12 cellular contexts compared by ENCODE assay signal in genomic region chr9:98502976-98503325, GRCh38.
DNase-seq lines count a peak whose midpoint lies in the region; ATAC-seq and TF ChIP-seq lines count a peak whose summit lies in the region.
"Had no signal": no experiment of that assay in that cellular context is flagged by ENCODE, and none has a peak within 500 bp of the region (broad histone marks: within the 10 kb centered on the region; RNA-seq: fewer than 3 reads in every experiment).

No MANE protein-coding gene starts in this region.

- H3K36me3 ChIP-seq in breast epithelium (no peaks in the 10 kb centered on the region), endodermal cell (ENCODE audit: control insufficient read depth, insufficient read depth, low read length) (no peaks in the 10 kb centered on the region)

- ATAC-seq in GM21825 (IDR thresholded peaks at IDR 0.05; ENCODE audit: unreplicated experiment) (no peak), GM18909 (IDR thresholded peaks at IDR 0.05; ENCODE audit: poor library complexity, unreplicated experiment) (no peak)

- H3K27ac ChIP-seq in breast epithelium: no peak overlapping the region
- no peak overlapping the region for H3K27ac ChIP-seq in endodermal cell (ENCODE audit: low read depth, low read length)

- no peak overlapping the region for H3K9ac ChIP-seq in endodermal cell (ENCODE audit: extremely low read depth, low read length, poor library complexity, severe bottlenecking)

- TF ChIP-seq POLR2A in breast epithelium (IDR thresholded peaks at IDR 0.05): no peak

- H3K9me3 Mint-ChIP-seq in MCF 10A (ENCODE audit: unreplicated experiment): no peaks in the 10 kb centered on the region
- H3K9me3 Mint-ChIP-seq in endodermal cell: peaks cover 14% of the 10 kb centered on the region
- H3K9me3 Mint-ChIP-seq: activated CD4-positive, alpha-beta memory T cell treated with anti-CD3 and anti-CD28 coated beads for 36 hours; activated naive CD4-positive, alpha-beta T cell treated with anti-CD3 and anti-CD28 coated beads, Interleukin-2, amount 10 ng/mL, durations not matched to agents 7 days and 5 days; T-helper 1 cell treated with Interleukin-12 subunit alpha and Interleukin-12 subunit beta and Interleukin-4 antibody, amounts not matched to agents 30 μg/mL and 1 μg/mL, for 36 hours had no signal

- H3K4me1 ChIP-seq in breast epithelium (no peaks in the 10 kb centered on the region), endodermal cell (ENCODE audit: control insufficient read depth, insufficient read depth, low read length) (no peaks in the 10 kb centered on the region)

- peaks cover 17% of the 10 kb centered on the region for H3K4me1 Mint-ChIP-seq in MCF 10A (ENCODE audit: insufficient read depth, unreplicated experiment)
- H3K4me1 Mint-ChIP-seq in endodermal cell: peaks cover 33% of the 10 kb centered on the region
- H3K4me1 Mint-ChIP-seq: activated naive CD4-positive, alpha-beta T cell treated with anti-CD3 and anti-CD28 coated beads, Interleukin-2, amount 10 ng/mL, durations not matched to agents 7 days and 5 days had no signal

- H3K36me3 Mint-ChIP-seq in MCF 10A (ENCODE audit: insufficient read depth, unreplicated experiment) (no peaks in the 10 kb centered on the region), endodermal cell (ENCODE audit: low read depth) (no peaks in the 10 kb centered on the region)
- H3K36me3 Mint-ChIP-seq: activated CD4-positive, alpha-beta memory T cell treated with anti-CD3 and anti-CD28 coated beads for 36 hours; activated naive CD4-positive, alpha-beta T cell treated with anti-CD3 and anti-CD28 coated beads, Interleukin-2, amount 10 ng/mL, durations not matched to agents 7 days and 5 days had no signal

- H3K27me3 ChIP-seq in breast epithelium: no peaks in the 10 kb centered on the region
- no peaks in the 10 kb centered on the region for H3K27me3 ChIP-seq in endodermal cell (ENCODE audit: control insufficient read depth, insufficient read depth, low read length, poor library complexity, severe bottlenecking)

- POLR2A ChIA-PET in MCF 10A (lab: Yijun Ruan, JAX): interaction anchor here (0.6 to 1.5 kb wide), 2 partner anchors 13 to 44 kb away, joined by 3 to 4 read pairs; no protein-coding TSS in a partner anchor

- H3K27ac Mint-ChIP-seq in MCF 10A (ENCODE audit: low read depth, unreplicated experiment) (peak overlapping the region; percentile 66), endodermal cell (peak overlapping the region; percentile 59)
- H3K27ac Mint-ChIP-seq: activated CD4-positive, alpha-beta memory T cell treated with anti-CD3 and anti-CD28 coated beads for 36 hours; activated naive CD4-positive, alpha-beta T cell treated with anti-CD3 and anti-CD28 coated beads, Interleukin-2, amount 10 ng/mL, durations not matched to agents 7 days and 5 days; T-helper 1 cell treated with Interleukin-12 subunit alpha and Interleukin-12 subunit beta and Interleukin-4 antibody, amounts not matched to agents 30 μg/mL and 1 μg/mL, for 36 hours had no signal

- no peak overlapping the region for H3K4me3 Mint-ChIP-seq in MCF 10A (ENCODE audit: unreplicated experiment)
- H3K4me3 Mint-ChIP-seq in endodermal cell: no peak overlapping the region
- H3K4me3 Mint-ChIP-seq: activated CD4-positive, alpha-beta memory T cell treated with anti-CD3 and anti-CD28 coated beads for 36 hours; activated naive CD4-positive, alpha-beta T cell treated with anti-CD3 and anti-CD28 coated beads, Interleukin-2, amount 10 ng/mL, durations not matched to agents 7 days and 5 days; T-helper 1 cell treated with Interleukin-12 subunit alpha and Interleukin-12 subunit beta and Interleukin-4 antibody, amounts not matched to agents 30 μg/mL and 1 μg/mL, for 36 hours had no signal

- H3K9me3 ChIP-seq in breast epithelium (no peaks in the 10 kb centered on the region), endodermal cell (ENCODE audit: control insufficient read depth, low read length) (peaks cover 13% of the 10 kb centered on the region)

- BruUV-seq in MCF 10A (replicated peaks; lab: Mats Ljungman, UMichigan): no TSS peak

- intact Hi-C loops in MCF 10A (cut with micrococcal nuclease) (no loop called here), breast epithelium (cut with DNase I; ENCODE audit: low total_unique reads) (no loop called here)

- CTCF ChIA-PET in MCF 10A (lab: Yijun Ruan, JAX): interaction anchor here (0.6 to 0.7 kb wide), 3 partner anchors 84 to 1666 kb away, joined by 3 read pairs; no protein-coding TSS in a partner anchor

- DNase-seq in MCF 10A (ENCODE audit: unreplicated experiment): peak; percentile 23
- no peak for DNase-seq in breast epithelium (ENCODE audit: low spot score in 2 of 2)
- peak; percentile 82 for DNase-seq in endodermal cell
- peak; percentile 90 for DNase-seq in islet precursor cell
- DNase-seq in stimulated activated CD4-positive, alpha-beta T cell treated with anti-CD3 and anti-CD28 coated beads, Interleukin-4, amount 100 ng/mL, for 4 hours: no peak
- DNase-seq in LoVo (ENCODE audit: low spot score): no peak
- DNase-seq: activated CD4-positive, alpha-beta memory T cell treated with anti-CD3 and anti-CD28 coated beads for 36 hours; activated naive CD4-positive, alpha-beta T cell treated with anti-CD3 and anti-CD28 coated beads, Interleukin-2, amount 10 ng/mL, durations not matched to agents 7 days and 5 days; NCI-H524 had no signal

- H3K4me3 ChIP-seq in breast epithelium (no peak overlapping the region), endodermal cell (ENCODE audit: low read length) (no peak overlapping the region)

- H3K27me3 Mint-ChIP-seq in MCF 10A (ENCODE audit: insufficient read depth, unreplicated experiment) (peaks cover 13% of the 10 kb centered on the region), endodermal cell (ENCODE audit: insufficient read depth) (peaks cover under 1% of the 10 kb centered on the region)

- TF ChIP-seq CTCF in MCF 10A (IDR thresholded peaks at IDR 0.05; ENCODE audit: unreplicated experiment) (no peak), breast epithelium (IDR thresholded peaks at IDR 0.05) (no peak), endodermal cell (conservative IDR thresholded peaks at IDR 0.05) (no peak)

- WGBS in endodermal cell (ENCODE audit: insufficient coverage in 1 of 2, insufficient read length in 1 of 2), 2 experiments: 59 to 61% methylated on average over 5 of the region's 5 CpGs

Comparison
In these comparisons a context has a peak if more than half of its experiments do, and no peak if none do; other contexts are left out.
1. DNase-seq: peak in MCF 10A (single experiment), endodermal cell (single experiment) and islet precursor cell (single experiment); none in breast epithelium (0 of 2), stimulated activated CD4-positive, alpha-beta T cell treated with anti-CD3 and anti-CD28 coated beads, Interleukin-4, amount 100 ng/mL, for 4 hours (0 of 2) and LoVo (single experiment).